In genomic region chr12:124686885-124687694, GRCh38 we compare ENCODE assay signal across 10 cellular contexts.
DNase-seq lines count a peak whose midpoint lies in the region; ATAC-seq and TF ChIP-seq lines count a peak whose summit lies in the region.
"Had no signal": no experiment of that assay in that cellular context is flagged by ENCODE, and none has a peak within 500 bp of the region (broad histone marks: within the 10 kb centered on the region; RNA-seq: fewer than 3 reads in every experiment).

No MANE protein-coding gene starts in this region.

- no peaks in the 10 kb centered on the region for H3K9me3 Mint-ChIP-seq in CD4-positive, alpha-beta T cell
- no peaks in the 10 kb centered on the region for H3K9me3 Mint-ChIP-seq in dendritic cell treated with granulocyte-macrophage colony-stimulating factor and Interleukin-4, amounts not matched to agents 40 ng/mL and 50 ng/mL, for 4 days

- H3K36me3 ChIP-seq in Panc1 (ENCODE audit: control insufficient read depth, insufficient read depth, low read length) (no peaks in the 10 kb centered on the region), osteoblast (ENCODE audit: insufficient read depth, low read length) (no peaks in the 10 kb centered on the region)

- POLR2A ChIA-PET in CD4-positive, alpha-beta T cell (lab: Charles Lee), result no interaction called here
- POLR2A ChIA-PET in Panc1 (lab: Charles Lee), result no interaction called here

- H4K20me1 ChIP-seq in osteoblast (ENCODE audit: insufficient read depth, low read length), result no peaks in the 10 kb centered on the region

- H3K4me1 ChIP-seq in Panc1 (ENCODE audit: control insufficient read depth, insufficient read depth, low read length) (peaks cover 66% of the 10 kb centered on the region), osteoblast (ENCODE audit: insufficient read depth, low read length) (peaks cover 29% of the 10 kb centered on the region)

- H3K4me3 Mint-ChIP-seq in CD4-positive, alpha-beta T cell, result peak overlapping the region; percentile 8
- no peak overlapping the region for H3K4me3 Mint-ChIP-seq in dendritic cell treated with granulocyte-macrophage colony-stimulating factor and Interleukin-4, amounts not matched to agents 40 ng/mL and 50 ng/mL, for 4 days

- H3K27me3 Mint-ChIP-seq in CD4-positive, alpha-beta T cell, result no peaks in the 10 kb centered on the region
- H3K27me3 Mint-ChIP-seq in dendritic cell treated with granulocyte-macrophage colony-stimulating factor and Interleukin-4, amounts not matched to agents 40 ng/mL and 50 ng/mL, for 4 days, result peaks cover 14% of the 10 kb centered on the region

- peaks cover 9% of the 10 kb centered on the region for H3K9me3 ChIP-seq in CD4-positive, alpha-beta T cell (ENCODE audit: control insufficient read depth, low read length)
- H3K9me3 ChIP-seq in Panc1 (ENCODE audit: control insufficient read depth, insufficient read depth, low read depth, low read length), result peaks cover 2% of the 10 kb centered on the region; the same call in 1 of the 2 replicates
- H3K9me3 ChIP-seq in osteoblast (ENCODE audit: low read depth, low read length), result peaks cover 3% of the 10 kb centered on the region

- H2AFZ ChIP-seq in osteoblast (ENCODE audit: low read length), result no peak overlapping the region

- H3K36me3 Mint-ChIP-seq in CD4-positive, alpha-beta T cell (ENCODE audit: low read depth), result no peaks in the 10 kb centered on the region
- H3K36me3 Mint-ChIP-seq in dendritic cell treated with granulocyte-macrophage colony-stimulating factor and Interleukin-4, amounts not matched to agents 40 ng/mL and 50 ng/mL, for 4 days (ENCODE audit: low read depth), result no peaks in the 10 kb centered on the region

- in situ Hi-C loops in Panc1 (cut with HindIII; ENCODE audit: low pct_unique_long_range_greater_than_20kb, low sequenced_read_pairs), result no loop called here

- no peak for DNase-seq in CD4-positive, alpha-beta T cell
- DNase-seq in Panc1 (ENCODE audit: low read depth, low spot score) (no peak), osteoblast (ENCODE audit: insufficient read length, low spot score, missing footprints) (peak; percentile 34), NCI-H1417 (lab: John Stamatoyannopoulos, UW) (no peak), coronary artery (ENCODE audit: low spot score) (no peak)
- DNase-seq: NCI-H1105 treated with DMSO at 0.1 percent for 48 hours had no signal

- peaks cover 20% of the 10 kb centered on the region for H3K4me1 Mint-ChIP-seq in CD4-positive, alpha-beta T cell (ENCODE audit: low read depth)
- H3K4me1 Mint-ChIP-seq in dendritic cell treated with granulocyte-macrophage colony-stimulating factor and Interleukin-4, amounts not matched to agents 40 ng/mL and 50 ng/mL, for 4 days (ENCODE audit: low read depth), result peaks cover 74% of the 10 kb centered on the region

- H3K27ac ChIP-seq in CD4-positive, alpha-beta T cell (ENCODE audit: low read depth, low read length), result no peak overlapping the region
- peak overlapping the region; percentile 98 for H3K27ac ChIP-seq in Panc1 (ENCODE audit: low read length)
- no peak overlapping the region for H3K27ac ChIP-seq in osteoblast (ENCODE audit: low read depth, low read length)
- peak overlapping the region in 1 of 2 donors; percentile 88 for H3K27ac ChIP-seq in coronary artery

- no peak for TF ChIP-seq CTCF in CD4-positive, alpha-beta T cell (IDR thresholded peaks at IDR 0.05)
- TF ChIP-seq CTCF in Panc1 (IDR thresholded peaks at IDR 0.05), result no peak
- no peak for TF ChIP-seq CTCF in osteoblast (IDR thresholded peaks at IDR 0.05; ENCODE audit: extremely low read depth, low read depth, low read length)
- no peak for TF ChIP-seq CTCF in coronary artery (IDR thresholded peaks at IDR 0.05)

- no peaks in the 10 kb centered on the region for H3K27me3 ChIP-seq in CD4-positive, alpha-beta T cell (ENCODE audit: control insufficient read depth, insufficient read depth, low read length)
- H3K27me3 ChIP-seq in Panc1 (ENCODE audit: control insufficient read depth, insufficient read depth, low read length) (no peaks in the 10 kb centered on the region), osteoblast (ENCODE audit: insufficient read depth, low read length) (peaks cover 2% of the 10 kb centered on the region)

- no peaks in the 10 kb centered on the region for H3K79me2 ChIP-seq in osteoblast (ENCODE audit: insufficient read depth, low read length)

- ATAC-seq in CD4-positive, alpha-beta T cell (ENCODE audit: poor library complexity), result peak; percentile 41
- no peak for ATAC-seq in Panc1
- no peak for ATAC-seq in HG03571 (IDR thresholded peaks at IDR 0.05; ENCODE audit: unreplicated experiment)
- no peak for ATAC-seq in HG02981 (IDR thresholded peaks at IDR 0.05; ENCODE audit: unreplicated experiment)

- peak overlapping the region; percentile 65 for H3K27ac Mint-ChIP-seq in CD4-positive, alpha-beta T cell
- H3K27ac Mint-ChIP-seq in dendritic cell treated with granulocyte-macrophage colony-stimulating factor and Interleukin-4, amounts not matched to agents 40 ng/mL and 50 ng/mL, for 4 days, result peak overlapping the region; percentile 60

- H3K4me2 ChIP-seq in osteoblast (ENCODE audit: insufficient read depth, low read length), result no peak overlapping the region

- CTCF ChIA-PET in CD4-positive, alpha-beta T cell (lab: Charles Lee), result no interaction called here
- CTCF ChIA-PET in Panc1 (lab: Charles Lee), result interaction anchor here (0.6 kb wide), 1 partner anchor 27 kb away, joined by 3 read pairs; no protein-coding TSS in a partner anchor

- H3K4me3 ChIP-seq in Panc1 (ENCODE audit: low read depth in 2 of 2, low read length in 2 of 2) (no peak overlapping the region), osteoblast (ENCODE audit: insufficient read depth, low read length) (no peak overlapping the region), coronary artery (no peak overlapping the region)
- H3K4me3 ChIP-seq: skin epidermis had no signal

- no TSS peak for BruUV-seq in Panc1 (replicated peaks; lab: Mats Ljungman, UMichigan)

- intact Hi-C loops in CD4-positive, alpha-beta T cell (cut with DNase I, micrococcal nuclease), result no loop called here
- intact Hi-C loops in Panc1 (cut with micrococcal nuclease; ENCODE audit: unreplicated experiment), result loop anchor here (10.0 kb wide), 1 partner anchor 302 kb away; no protein-coding TSS in a partner anchor
- intact Hi-C loops in dendritic cell treated with granulocyte-macrophage colony-stimulating factor and Interleukin-4, amounts not matched to agents 40 ng/mL and 50 ng/mL, for 4 days (cut with micrococcal nuclease), result no loop called here
